In genomic region chr11:2857918-2858317, GRCh38 we compare ENCODE assay signal across 2 cellular contexts.
TF ChIP-seq lines count a peak whose summit lies in the region.

No MANE protein-coding gene starts in this region.

TF ChIP-seq in GM23338, 12 proteins besides CTCF, POLR2A, EP300 and RAD21:
- TF ChIP-seq EZH2phosphoT487 (IDR thresholded peaks at IDR 0.05; ENCODE audit: unreplicated experiment) (no peak), STAT1 (IDR thresholded peaks at IDR 0.05; ENCODE audit: unreplicated experiment) (no peak), ZNF114 (CRISPR knock-in tag; IDR thresholded peaks at IDR 0.05) (no peak), NANOG (IDR thresholded peaks at IDR 0.05; ENCODE audit: borderline replicate concordance) (no peak), POLR2AphosphoS5 (IDR thresholded peaks at IDR 0.05; ENCODE audit: low read depth) (no peak), CREB1 (CRISPR knock-in tag; IDR thresholded peaks at IDR 0.05; ENCODE audit: low read depth) (no peak), EZH2 (IDR thresholded peaks at IDR 0.05; ENCODE audit: low read depth, unreplicated experiment) (no peak), REST (IDR thresholded peaks at IDR 0.05; ENCODE audit: unreplicated experiment) (no peak), JUNB (IDR thresholded peaks at IDR 0.05; ENCODE audit: unreplicated experiment) (no peak), ZNF331 (CRISPR knock-in tag; IDR thresholded peaks at IDR 0.05; ENCODE audit: low read depth) (no peak), ETS1 (IDR thresholded peaks at IDR 0.05) (no peak)
- TF ChIP-seq, protein P1, sequence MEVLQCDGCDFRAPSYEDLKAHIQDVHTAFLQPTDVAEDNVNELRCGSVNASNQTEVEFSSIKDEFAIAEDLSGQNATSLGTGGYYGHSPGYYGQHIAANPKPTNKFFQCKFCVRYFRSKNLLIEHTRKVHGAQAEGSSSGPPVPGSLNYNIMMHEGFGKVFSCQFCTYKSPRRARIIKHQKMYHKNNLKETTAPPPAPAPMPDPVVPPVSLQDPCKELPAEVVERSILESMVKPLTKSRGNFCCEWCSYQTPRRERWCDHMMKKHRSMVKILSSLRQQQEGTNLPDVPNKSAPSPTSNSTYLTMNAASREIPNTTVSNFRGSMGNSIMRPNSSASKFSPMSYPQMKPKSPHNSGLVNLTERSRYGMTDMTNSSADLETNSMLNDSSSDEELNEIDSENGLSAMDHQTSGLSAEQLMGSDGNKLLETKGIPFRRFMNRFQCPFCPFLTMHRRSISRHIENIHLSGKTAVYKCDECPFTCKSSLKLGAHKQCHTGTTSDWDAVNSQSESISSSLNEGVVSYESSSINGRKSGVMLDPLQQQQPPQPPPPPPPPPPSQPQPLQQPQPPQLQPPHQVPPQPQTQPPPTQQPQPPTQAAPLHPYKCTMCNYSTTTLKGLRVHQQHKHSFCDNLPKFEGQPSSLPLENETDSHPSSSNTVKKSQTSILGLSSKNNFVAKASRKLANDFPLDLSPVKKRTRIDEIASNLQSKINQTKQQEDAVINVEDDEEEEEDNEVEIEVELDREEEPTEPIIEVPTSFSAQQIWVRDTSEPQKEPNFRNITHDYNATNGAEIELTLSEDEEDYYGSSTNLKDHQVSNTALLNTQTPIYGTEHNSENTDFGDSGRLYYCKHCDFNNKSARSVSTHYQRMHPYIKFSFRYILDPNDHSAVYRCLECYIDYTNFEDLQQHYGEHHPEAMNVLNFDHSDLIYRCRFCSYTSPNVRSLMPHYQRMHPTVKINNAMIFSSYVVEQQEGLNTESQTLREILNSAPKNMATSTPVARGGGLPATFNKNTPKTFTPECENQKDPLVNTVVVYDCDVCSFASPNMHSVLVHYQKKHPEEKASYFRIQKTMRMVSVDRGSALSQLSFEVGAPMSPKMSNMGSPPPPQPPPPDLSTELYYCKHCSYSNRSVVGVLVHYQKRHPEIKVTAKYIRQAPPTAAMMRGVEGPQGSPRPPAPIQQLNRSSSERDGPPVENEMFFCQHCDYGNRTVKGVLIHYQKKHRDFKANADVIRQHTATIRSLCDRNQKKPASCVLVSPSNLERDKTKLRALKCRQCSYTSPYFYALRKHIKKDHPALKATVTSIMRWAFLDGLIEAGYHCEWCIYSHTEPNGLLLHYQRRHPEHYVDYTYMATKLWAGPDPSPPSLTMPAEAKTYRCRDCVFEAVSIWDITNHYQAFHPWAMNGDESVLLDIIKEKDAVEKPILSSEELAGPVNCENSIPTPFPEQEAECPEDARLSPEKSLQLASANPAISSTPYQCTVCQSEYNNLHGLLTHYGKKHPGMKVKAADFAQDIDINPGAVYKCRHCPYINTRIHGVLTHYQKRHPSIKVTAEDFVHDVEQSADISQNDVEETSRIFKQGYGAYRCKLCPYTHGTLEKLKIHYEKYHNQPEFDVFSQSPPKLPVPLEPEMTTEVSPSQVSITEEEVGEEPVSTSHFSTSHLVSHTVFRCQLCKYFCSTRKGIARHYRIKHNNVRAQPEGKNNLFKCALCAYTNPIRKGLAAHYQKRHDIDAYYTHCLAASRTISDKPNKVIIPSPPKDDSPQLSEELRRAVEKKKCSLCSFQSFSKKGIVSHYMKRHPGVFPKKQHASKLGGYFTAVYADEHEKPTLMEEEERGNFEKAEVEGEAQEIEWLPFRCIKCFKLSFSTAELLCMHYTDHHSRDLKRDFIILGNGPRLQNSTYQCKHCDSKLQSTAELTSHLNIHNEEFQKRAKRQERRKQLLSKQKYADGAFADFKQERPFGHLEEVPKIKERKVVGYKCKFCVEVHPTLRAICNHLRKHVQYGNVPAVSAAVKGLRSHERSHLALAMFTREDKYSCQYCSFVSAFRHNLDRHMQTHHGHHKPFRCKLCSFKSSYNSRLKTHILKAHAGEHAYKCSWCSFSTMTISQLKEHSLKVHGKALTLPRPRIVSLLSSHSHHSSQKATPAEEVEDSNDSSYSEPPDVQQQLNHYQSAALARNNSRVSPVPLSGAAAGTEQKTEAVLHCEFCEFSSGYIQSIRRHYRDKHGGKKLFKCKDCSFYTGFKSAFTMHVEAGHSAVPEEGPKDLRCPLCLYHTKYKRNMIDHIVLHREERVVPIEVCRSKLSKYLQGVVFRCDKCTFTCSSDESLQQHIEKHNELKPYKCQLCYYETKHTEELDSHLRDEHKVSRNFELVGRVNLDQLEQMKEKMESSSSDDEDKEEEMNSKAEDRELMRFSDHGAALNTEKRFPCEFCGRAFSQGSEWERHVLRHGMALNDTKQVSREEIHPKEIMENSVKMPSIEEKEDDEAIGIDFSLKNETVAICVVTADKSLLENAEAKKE (CRISPR knock-in tag; IDR thresholded peaks at IDR 0.05) = no peak

TF ChIP-seq in SK-N-SH, 30 proteins besides CTCF, POLR2A, EP300 and RAD21:
- no peak for TF ChIP-seq SIN3A (IDR thresholded peaks at IDR 0.05; ENCODE audit: borderline replicate concordance, low read depth, low read length)
